In genomic region chr11:108775324-108775723, GRCh38 we compare ENCODE assay signal across 27 cellular contexts.
"Had no signal": no experiment of that assay in that cellular context is flagged by ENCODE, and none has a peak within 500 bp of the region (broad histone marks: within the 10 kb centered on the region; RNA-seq: fewer than 3 reads in every experiment).

No MANE protein-coding gene starts in this region.

- H3K9me3 ChIP-seq: body of pancreas, esophagus muscularis mucosa, gastrocnemius medialis, stomach, suprapubic skin, tibial nerve had no signal

- H3K9ac ChIP-seq: neural progenitor cell had no signal

- H3K27me3 ChIP-seq: body of pancreas, esophagus muscularis mucosa, gastrocnemius medialis, neural progenitor cell, stomach, suprapubic skin, tibial nerve had no signal

- ATAC-seq: activated CD4-positive, alpha-beta T cell treated with anti-CD3 and anti-CD28 coated beads for 36 hours; activated T-cell treated with anti-CD3 and anti-CD28 coated beads, Interleukin-2, amount 50 U/mL, for 72 hours; body of pancreas; gastrocnemius medialis; naive thymus-derived CD8-positive, alpha-beta T cell; sciatic nerve; stimulated activated effector memory CD8-positive, alpha-beta T cell treated with anti-CD3 and anti-CD28 coated beads, Interleukin-12 subunit alpha, Interleukin-12 subunit beta, amount 100 ng/mL, for 72 hours; T-cell had no signal

- H3K4me1 ChIP-seq: body of pancreas, neural progenitor cell, stomach, tibial nerve had no signal

- H3K27ac ChIP-seq: body of pancreas, esophagus muscularis mucosa, gastrocnemius medialis, neural progenitor cell, stomach, suprapubic skin, tibial nerve had no signal

- FAIRE-seq: endothelial cell of umbilical vein, small intestine had no signal

- H2AFZ ChIP-seq: neural progenitor cell had no signal

- H3K4me2 ChIP-seq: neural progenitor cell had no signal

- DNase-seq: activated B cell treated with CpG ODN at 0.5 μM for 24 hours; activated CD4-positive, alpha-beta memory T cell treated with anti-CD3 and anti-CD28 coated beads for 36 hours; activated CD4-positive, alpha-beta T cell treated with anti-CD3 and anti-CD28 coated beads for 36 hours; activated effector memory CD4-positive, alpha-beta T cell treated with Interleukin-2 at 50 U/mL for 16 hours; activated naive CD4-positive, alpha-beta T cell treated with anti-CD3 and anti-CD28 coated beads, Interleukin-2, amount 10 ng/mL, durations not matched to agents 7 days and 5 days; activated T-cell treated with anti-CD3 and anti-CD28 coated beads, Interleukin-2, amount 50 U/mL, for 72 hours; anterior cingulate cortex; body of pancreas; caudate nucleus; dermis blood vessel endothelial cell; effector CD8-positive, alpha-beta T cell; gastrocnemius medialis; head of caudate nucleus; hypothalamus; naive thymus-derived CD8-positive, alpha-beta T cell; stimulated activated CD4-positive, alpha-beta T cell treated with anti-CD3 and anti-CD28 coated beads, Interleukin-2, amount 100 ng/mL, for 24 hours; stomach; T-cell had no signal

- H3K4me3 ChIP-seq: body of pancreas, esophagus muscularis mucosa, gastrocnemius medialis, lung, neural progenitor cell, stomach, suprapubic skin, tibial nerve had no signal

- H3K36me3 ChIP-seq: esophagus muscularis mucosa, gastrocnemius medialis, neural progenitor cell, stomach, suprapubic skin had no signal
